8 cellular contexts compared by ENCODE assay signal in genomic region chr17:64497565-64498035, GRCh38. TPM values are rescaled to one million over a fixed set of nuclear protein-coding genes. Genes with fewer than 3 reads are reported as not detected.
DNase-seq lines count a peak whose midpoint lies in the region; ATAC-seq and TF ChIP-seq lines count a peak whose summit lies in the region.

No MANE protein-coding gene starts in this region.

- no peak overlapping the region for H2BK20ac ChIP-seq in IMR-90 (ENCODE audit: low read depth, low read length)

- no peak for DNase-seq in CD4-positive, alpha-beta memory T cell
- DNase-seq in IMR-90: no peak
- DNase-seq in breast epithelium (ENCODE audit: low spot score in 2 of 2): no peak
- DNase-seq in naive B cell: no peak
- DNase-seq in activated CD4-positive, alpha-beta T cell treated with anti-CD3 and anti-CD28 coated beads for 4 hours: no peak

- H2BK120ac ChIP-seq in IMR-90 (ENCODE audit: low read depth, low read length): no peak overlapping the region

- peaks cover 47% of the 10 kb centered on the region for H3K36me3 ChIP-seq in CD4-positive, alpha-beta memory T cell (ENCODE audit: insufficient read depth, low read length)
- H3K36me3 ChIP-seq in IMR-90 (ENCODE audit: control insufficient read depth, insufficient read depth, low read length) (peaks cover 35% of the 10 kb centered on the region), breast epithelium (peaks cover 14% of the 10 kb centered on the region)

- CTCF ChIA-PET in CD4-positive, alpha-beta memory T cell (lab: Charles Lee; ENCODE audit: partially characterized antibody): interaction anchor here (1.0 to 3.2 kb wide), 7 partner anchors 8 to 191 kb away, joined by 3 to 23 read pairs (median 5); partner anchors contain the start of genes CEP95 and DDX5
- CTCF ChIA-PET in IMR-90 (lab: Yijun Ruan, JAX): interaction anchor here (1.0 kb wide), 1 partner anchor 10 kb away, joined by 3 read pairs; no protein-coding TSS in a partner anchor

- H2BK15ac ChIP-seq in IMR-90 (ENCODE audit: low read depth, low read length): no peak overlapping the region

- H4K91ac ChIP-seq in IMR-90 (ENCODE audit: insufficient read depth, low read depth, low read length): no peak overlapping the region

- POLR2A ChIA-PET in CD4-positive, alpha-beta memory T cell (lab: Charles Lee; ENCODE audit: partially characterized antibody): interaction anchor here (0.5 to 5.2 kb wide), 14 partner anchors 9 to 649 kb away, joined by 3 to 330 read pairs (median 8); partner anchors contain the start of genes CEP95, DDX5 and SMURF2
- POLR2A ChIA-PET in IMR-90 (lab: Charles Lee; ENCODE audit: unreplicated experiment): interaction anchor here (1.0 kb wide), 1 partner anchor 8 kb away, joined by 7 read pairs; no protein-coding TSS in a partner anchor

- dilution Hi-C loops in IMR-90 (cut with HindIII; ENCODE audit: low sequenced_read_pairs, unreplicated experiment): no loop called here

- peaks cover 85% of the 10 kb centered on the region for H3K4me1 ChIP-seq in CD4-positive, alpha-beta memory T cell (ENCODE audit: insufficient read depth, low read length)
- H3K4me1 ChIP-seq in IMR-90 (ENCODE audit: control insufficient read depth, insufficient read depth, low read length) (no peaks in the 10 kb centered on the region), breast epithelium (peaks cover 0 to 5% of the 10 kb centered on the region in 2 donors)

- H3K4me3 Mint-ChIP-seq in CD4-positive, alpha-beta memory T cell: peak overlapping the region; percentile 100
- peak overlapping the region; percentile 99 to 100 (median 100) for H3K4me3 Mint-ChIP-seq in naive B cell

- no peak overlapping the region for H2AFZ ChIP-seq in IMR-90 (replicated peaks; ENCODE audit: low read length, poor library complexity)

- no peak for TF ChIP-seq CTCF in IMR-90 (conservative IDR thresholded peaks at IDR 0.05; ENCODE audit: low read depth, low read length)
- TF ChIP-seq CTCF in breast epithelium (IDR thresholded peaks at IDR 0.05): peak in 1 of 3 donors; percentile 4

- H3K9me3 Mint-ChIP-seq in CD4-positive, alpha-beta memory T cell: peaks cover 0 to 31% (median 0%) of the 10 kb centered on the region in 8 donors
- peaks cover 0 to 2% (median 0%) of the 10 kb centered on the region in 7 donors for H3K9me3 Mint-ChIP-seq in naive B cell

- no peaks in the 10 kb centered on the region for H3K27me3 Mint-ChIP-seq in CD4-positive, alpha-beta memory T cell
- H3K27me3 Mint-ChIP-seq in naive B cell: no peaks in the 10 kb centered on the region

- peaks cover 26 to 43% of the 10 kb centered on the region in 2 experiments for H3K79me1 ChIP-seq in IMR-90 (ENCODE audit: low read depth in 1 of 2, low read length in 2 of 2)

- intact Hi-C loops in CD4-positive, alpha-beta memory T cell (cut with micrococcal nuclease): loop anchor here (1.0 to 10.0 kb wide), 4 partner anchors 9 to 480 kb away; partner anchors contain the start of genes CEP95, DDX5 and TEX2
- intact Hi-C loops in IMR-90 (cut with micrococcal nuclease) (no loop called here), breast epithelium (cut with DNase I; ENCODE audit: low total_unique reads) (no loop called here)

- H3K4me3 ChIP-seq in CD4-positive, alpha-beta memory T cell (ENCODE audit: low read length in 2 of 2): peak overlapping the region; percentile 90 to 93
- H3K4me3 ChIP-seq in IMR-90 (ENCODE audit: insufficient read depth, low read depth, low read length) (peak overlapping the region; percentile 68; the same call in 1 of the 2 replicates), breast epithelium (peak overlapping the region; percentile 62 to 82 (median 72))

- BruUV-seq in IMR-90 (replicated peaks; lab: Mats Ljungman, UMichigan): no TSS peak

- peaks cover 49% of the 10 kb centered on the region for H4K20me1 ChIP-seq in IMR-90 (ENCODE audit: insufficient read depth, low read length)

- H3K56ac ChIP-seq in IMR-90 (ENCODE audit: extremely low read depth, insufficient read depth, low read length): no peak overlapping the region

- peak overlapping the region; percentile 98 to 100 (median 99) for H3K27ac Mint-ChIP-seq in CD4-positive, alpha-beta memory T cell
- H3K27ac Mint-ChIP-seq in naive B cell: peak overlapping the region; percentile 94 to 100 (median 98)

- no peak overlapping the region for H4K5ac ChIP-seq in IMR-90 (ENCODE audit: low read depth, low read length)

- H3K9me3 ChIP-seq in CD4-positive, alpha-beta memory T cell (ENCODE audit: control insufficient read depth in 1 of 2, low read length in 2 of 2): no peaks in the 10 kb centered on the region
- H3K9me3 ChIP-seq in IMR-90 (ENCODE audit: control insufficient read depth, insufficient read depth, low read length) (no peaks in the 10 kb centered on the region), breast epithelium (no peaks in the 10 kb centered on the region)

- H3K27me3 ChIP-seq in CD4-positive, alpha-beta memory T cell (ENCODE audit: insufficient read depth, low read length): no peaks in the 10 kb centered on the region
- H3K27me3 ChIP-seq in IMR-90 (ENCODE audit: control insufficient read depth, insufficient read depth, low read length) (no peaks in the 10 kb centered on the region), breast epithelium (no peaks in the 10 kb centered on the region)

- H2AK5ac ChIP-seq in IMR-90 (ENCODE audit: low read depth, low read length): no peak overlapping the region

- no peak overlapping the region for H3K4ac ChIP-seq in IMR-90 (ENCODE audit: low read depth, low read length)

- H3K23ac ChIP-seq in IMR-90 (ENCODE audit: low read depth, low read length): no peak overlapping the region

- peak overlapping the region; percentile 79 for H3K27ac ChIP-seq in CD4-positive, alpha-beta memory T cell (ENCODE audit: low read depth, low read length)
- H3K27ac ChIP-seq in IMR-90 (ENCODE audit: insufficient read depth, low read length): peak overlapping the region; percentile 30
- H3K27ac ChIP-seq in breast epithelium: peak overlapping the region; percentile 84 to 87

- H3K4me1 Mint-ChIP-seq in CD4-positive, alpha-beta memory T cell: peaks cover 54 to 94% (median 71%) of the 10 kb centered on the region in 4 donors
- peaks cover 50 to 77% (median 68%) of the 10 kb centered on the region in 3 donors for H3K4me1 Mint-ChIP-seq in naive B cell

- peak overlapping the region; percentile 53; the same call in 1 of the 2 replicates for H3K9ac ChIP-seq in IMR-90 (ENCODE audit: low read depth, low read length)

- TF ChIP-seq RAD21 in IMR-90 (IDR thresholded peaks at IDR 0.05; ENCODE audit: low read length): no peak

- no CpG with 5 or more reads among the region's 4 CpGs for WGBS in IMR-90 (ENCODE audit: extremely low coverage in 2 of 2, insufficient read length in 1 of 2), 2 experiments

- H2BK5ac ChIP-seq in IMR-90 (ENCODE audit: low read depth, low read length, poor library complexity, severe bottlenecking): peak overlapping the region; percentile 78

- H2AK9ac ChIP-seq in IMR-90 (replicated peaks; ENCODE audit: low read depth, low read length, poor library complexity): peak overlapping the region; percentile 11

- no peak overlapping the region for H3K18ac ChIP-seq in IMR-90 (ENCODE audit: low read depth, low read length)

- no peaks in the 10 kb centered on the region for H3K9me1 ChIP-seq in IMR-90 (ENCODE audit: insufficient read depth, low read length)

- no peak for ATAC-seq in IMR-90 (ENCODE audit: low read depth)
- ATAC-seq in naive B cell (ENCODE audit: low read depth in 2 of 2): no peak
- no peak for ATAC-seq in HG03175 (IDR thresholded peaks at IDR 0.05; ENCODE audit: unreplicated experiment)
- no peak for ATAC-seq in HG03135 (IDR thresholded peaks at IDR 0.05; ENCODE audit: unreplicated experiment)
- ATAC-seq in GM19324 (IDR thresholded peaks at IDR 0.05; ENCODE audit: low FRiP score, unreplicated experiment): no peak

- H4K8ac ChIP-seq in IMR-90 (ENCODE audit: low read depth in 2 of 2, low read length in 2 of 2): peak overlapping the region; percentile 24 to 89; a peak in 3 of 4 replicates

- H3K14ac ChIP-seq in IMR-90 (replicated peaks; ENCODE audit: low read depth, low read length): no peak overlapping the region

- no peak; the same call in 1 of the 2 replicates for TF ChIP-seq POLR2A in IMR-90 (IDR thresholded peaks at IDR 0.05; ENCODE audit: low read depth, low read length)
- TF ChIP-seq POLR2A in breast epithelium (IDR thresholded peaks at IDR 0.05): no peak

- peak overlapping the region; percentile 80 for H3K4me2 ChIP-seq in IMR-90 (ENCODE audit: low read depth, low read length)

- in situ Hi-C loops in IMR-90 (cut with MboI; ENCODE audit: low sequenced_read_pairs): no loop called here

- peaks cover 43 to 68% of the 10 kb centered on the region in 2 donors for H3K36me3 Mint-ChIP-seq in CD4-positive, alpha-beta memory T cell
- H3K36me3 Mint-ChIP-seq in naive B cell: peaks cover 28 to 33% of the 10 kb centered on the region in 2 donors

RNA-seq across cellular contexts. Expression of gene POLG2, which starts 0.7 kb away (rescaled TPM):
- 10 to 100 TPM; 57.4 to 60.0 TPM for total RNA-seq in CD4-positive, alpha-beta memory T cell
- 1 to 10 TPM; 3.0 to 6.7 TPM for polyA plus RNA-seq in CD4-positive, alpha-beta memory T cell
- total RNA-seq in IMR-90 (2012; rRNA removed) (7.0 and 9.2 TPM in 2 replicates), breast epithelium (10 to 100 TPM in 2 of 3 donors, 1 to 10 TPM in 1; 3.2 to 18.7 (median 12.8) TPM)
- polyA plus RNA-seq in IMR-90 (2012; rRNA removed) (6.6 and 7.7 TPM in 2 replicates), naive B cell (ENCODE audit: low read depth in 6 of 6) (10 to 100 TPM in 3 of 6 donors, 1 to 10 TPM in 3; 8.5 to 14.1 (median 9.9) TPM)
- 1.7 and 3.1 TPM in 2 replicates for polyA plus RNA-seq in IMR-90 (2012; cell fraction: cytosol; rRNA removed)
- polyA plus RNA-seq in IMR-90 (2012; cell fraction: nucleus; rRNA removed; ENCODE audit: low replicate concordance): 5.9 and 26.6 TPM in 2 replicates

RNA-seq across cellular contexts. Expression of gene DDX5, which starts 8.5 kb away (rescaled TPM):
- 1,000 to 10,000 TPM; 1,369 to 1,418 TPM for total RNA-seq in CD4-positive, alpha-beta memory T cell
- 1,000 to 10,000 TPM; 1,080 to 1,577 TPM for polyA plus RNA-seq in CD4-positive, alpha-beta memory T cell
- total RNA-seq in IMR-90 (2012; rRNA removed) (253 and 330 TPM in 2 replicates), breast epithelium (100 to 1,000 TPM; 616 to 794 (median 655) TPM)
- polyA plus RNA-seq in IMR-90 (2012; rRNA removed) (781 and 848 TPM in 2 replicates), naive B cell (ENCODE audit: low read depth in 6 of 6) (1,000 to 10,000 TPM; 1,301 to 1,824 (median 1,519) TPM)
- 975 and 1,133 TPM in 2 replicates for polyA plus RNA-seq in IMR-90 (2012; cell fraction: cytosol; rRNA removed)
- 2,426 and 5,868 TPM in 2 replicates for polyA plus RNA-seq in IMR-90 (2012; cell fraction: nucleus; rRNA removed; ENCODE audit: low replicate concordance)

RNA-seq across cellular contexts. Expression of gene CEP95, which starts 9.2 kb away (rescaled TPM):
- total RNA-seq in CD4-positive, alpha-beta memory T cell: 100 to 1,000 TPM; 105 to 108 TPM
- polyA plus RNA-seq in CD4-positive, alpha-beta memory T cell: 10 to 100 TPM in 1 of 2 donors, 1 to 10 TPM in 1; 6.4 to 18.5 TPM
- total RNA-seq in IMR-90 (2012; rRNA removed): 6.1 and 13.3 TPM in 2 replicates
- polyA plus RNA-seq in IMR-90 (2012; rRNA removed): 12.4 and 13.6 TPM in 2 replicates
- 1.8 and 2.2 TPM in 2 replicates for polyA plus RNA-seq in IMR-90 (2012; cell fraction: cytosol; rRNA removed)
- polyA plus RNA-seq in IMR-90 (2012; cell fraction: nucleus; rRNA removed; ENCODE audit: low replicate concordance): 8.1 and 70.7 TPM in 2 replicates
- total RNA-seq in breast epithelium: 10 to 100 TPM; 56.5 to 74.4 (median 73.2) TPM
- polyA plus RNA-seq in naive B cell (ENCODE audit: low read depth in 6 of 6): 10 to 100 TPM; 11.8 to 21.2 (median 14.7) TPM

RNA-seq across cellular contexts. Expression of gene MILR1, which starts 48.7 kb away (rescaled TPM):
- total RNA-seq in CD4-positive, alpha-beta memory T cell: under 1 TPM; 0.55 to 0.90 TPM
- polyA plus RNA-seq in CD4-positive, alpha-beta memory T cell: not detected
- total RNA-seq in IMR-90 (2012; rRNA removed) (0.36 and 0.56 TPM in 2 replicates), breast epithelium (1 to 10 TPM; 3.1 to 8.3 (median 4.3) TPM)
- polyA plus RNA-seq in IMR-90 (2012; rRNA removed) (0.23 and 0.44 TPM in 2 replicates), naive B cell (ENCODE audit: low read depth in 6 of 6) (10 to 100 TPM in 3 of 6 donors, 1 to 10 TPM in 3; 5.7 to 52.7 (median 15.9) TPM)
- 0.05 and 1.2 TPM in 2 replicates for polyA plus RNA-seq in IMR-90 (2012; cell fraction: cytosol; rRNA removed)
- polyA plus RNA-seq in IMR-90 (2012; cell fraction: nucleus; rRNA removed; ENCODE audit: low replicate concordance): 0.18 and 0.78 TPM in 2 replicates

Comparison
In these comparisons a context has a peak if more than half of its experiments do, and no peak if none do; other contexts are left out.
1. H3K27ac ChIP-seq: peak in every context shown above with its lines; median percentile 86 in breast epithelium; 79 in CD4-positive, alpha-beta memory T cell; 30 in IMR-90.